ENCODE assay signal across 8 cellular contexts in the genomic region with DNA sequence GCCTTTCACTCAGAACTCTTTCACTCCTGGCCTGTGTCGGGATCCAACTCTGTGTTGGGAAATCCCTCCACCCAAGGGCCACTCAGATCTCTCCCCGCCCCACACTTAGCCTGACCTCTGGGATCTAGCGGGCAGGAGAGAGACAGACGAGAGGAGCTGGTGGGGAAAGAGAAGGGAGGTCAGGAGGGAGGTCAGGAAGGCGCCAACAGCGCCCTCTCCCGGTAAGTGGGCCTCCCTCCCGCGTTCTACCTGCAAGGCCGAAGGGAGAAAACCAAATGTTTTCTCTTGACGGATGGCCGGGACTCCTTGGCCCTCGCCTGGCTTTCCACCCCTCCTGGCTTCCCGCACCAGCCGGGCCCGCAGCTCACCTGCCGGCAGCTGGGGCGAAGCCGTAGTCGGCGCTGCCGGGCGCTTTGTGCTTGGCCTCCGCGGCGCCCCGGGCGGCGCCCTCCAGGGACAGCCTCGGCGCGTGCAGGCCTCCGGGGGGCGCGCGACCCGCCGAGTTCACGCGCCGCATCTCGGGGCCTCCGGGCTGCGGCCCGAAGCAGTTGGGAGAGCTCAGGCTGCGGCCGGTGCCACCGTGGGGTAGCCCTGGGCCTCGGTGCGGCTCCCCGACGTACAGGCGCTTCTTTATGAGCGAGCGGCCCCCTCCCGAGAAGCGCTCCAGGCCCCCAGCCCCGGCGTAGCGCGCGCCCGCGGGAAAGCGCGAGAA. TPM values are rescaled to one million over a fixed set of nuclear protein-coding genes. Genes with fewer than 3 reads are reported as not detected.
DNase-seq lines count a peak whose midpoint lies in the region; ATAC-seq and TF ChIP-seq lines count a peak whose summit lies in the region.

No MANE protein-coding gene starts in this region.

- H3K4me3 ChIP-seq in AG04450 (ENCODE audit: low read depth, low read length), result 0 out of 2 replicates have a peak overlapping the region, but pooled peaks have one; percentile 25
- peak overlapping the region; percentile 26 to 51 (median 29) for H3K4me3 ChIP-seq in gastrocnemius medialis
- no peak overlapping the region for H3K4me3 ChIP-seq in MG63

- CTCF ChIA-PET in AG04450 (lab: Charles Lee) (interaction anchor here (0.6 to 2.0 kb wide), 22 partner anchors 8 to 110 kb away, joined by 3 to 7 read pairs (median 3); partner anchors contain the start of gene C6orf132), RWPE1 (lab: Yijun Ruan, JAX) (no interaction called here)

- H3K27me3 ChIP-seq in AG04450 (ENCODE audit: control insufficient read depth, insufficient read depth, low read length), result no peaks in the 10 kb centered on the region
- peaks cover 5 to 15% (median 13%) of the 10 kb centered on the region in 3 donors for H3K27me3 ChIP-seq in gastrocnemius medialis
- no peaks in the 10 kb centered on the region for H3K27me3 ChIP-seq in MG63

- intact Hi-C loops in left ventricle myocardium superior (cut with micrococcal nuclease) (no loop called here), gastrocnemius medialis (cut with DNase I; ENCODE audit: low total_unique reads) (no loop called here)

- H3K4me1 ChIP-seq in gastrocnemius medialis, result no peaks in the 10 kb centered on the region

- TF ChIP-seq CTCF in AG04450 (IDR thresholded peaks at IDR 0.05; ENCODE audit: low read depth, low read length), result peak; percentile 66
- no peak; the same call in 1 of the 2 replicates for TF ChIP-seq CTCF in RWPE1 (conservative IDR thresholded peaks at IDR 0.05; ENCODE audit: low read depth)
- TF ChIP-seq CTCF in gastrocnemius medialis (IDR thresholded peaks at IDR 0.05 in 4 of 5, conservative IDR thresholded peaks at IDR 0.05 in 1 of 5), result peak; percentile 32 to 56 (median 46)

- no peak for TF ChIP-seq POLR2A in gastrocnemius medialis (IDR thresholded peaks at IDR 0.05)

- H3K9me3 ChIP-seq in AG04450 (ENCODE audit: control insufficient read depth, insufficient read depth, low read length) (peaks cover 5% of the 10 kb centered on the region; the same call in 1 of the 2 replicates), gastrocnemius medialis (no peaks in the 10 kb centered on the region), MG63 (no peaks in the 10 kb centered on the region)

- DNase-seq in AG04450 (ENCODE audit: low read depth, low spot score) (no peak), RWPE1 (ENCODE audit: low spot score) (no peak), left ventricle myocardium superior (peak; percentile 87), gastrocnemius medialis (peak; percentile 39 to 71), MG63 (no peak)
- peak; percentile 76 for DNase-seq in activated naive CD4-positive, alpha-beta T cell treated with anti-CD3 and anti-CD28 coated beads, Interleukin-2, amount 50 U/mL, for 16 hours

- H3K27ac ChIP-seq in AG04450 (ENCODE audit: low read depth, low read length), result no peak overlapping the region
- H3K27ac ChIP-seq in RWPE1, result peak overlapping the region; percentile 98
- H3K27ac ChIP-seq in gastrocnemius medialis, result no peak overlapping the region

- H3K36me3 ChIP-seq in gastrocnemius medialis (no peaks in the 10 kb centered on the region), MG63 (no peaks in the 10 kb centered on the region)

- POLR2A ChIA-PET in AG04450 (lab: Yijun Ruan, JAX) (interaction anchor here (0.6 kb wide), 1 partner anchor 42 kb away, joined by 3 read pairs; no protein-coding TSS in a partner anchor), RWPE1 (lab: Yijun Ruan, JAX; ENCODE audit: low non-redundant PET) (no interaction called here)

- in situ Hi-C loops in gastrocnemius medialis (cut with MboI; ENCODE audit: low sequenced_read_pairs in 4 of 4), result no loop called here

- ATAC-seq in GM21717 (IDR thresholded peaks at IDR 0.05; ENCODE audit: unreplicated experiment) (peak; percentile 56), left ventricle myocardium superior (peak; percentile 89), gastrocnemius medialis (peak; percentile 68 to 84), HG03460 (IDR thresholded peaks at IDR 0.05; ENCODE audit: unreplicated experiment) (no peak)

RNA-seq across cellular contexts. Expression of gene C6orf132, which starts 38.2 kb away (rescaled TPM):
- polyA plus RNA-seq in AG04450 (2011; rRNA removed), result 0.68 and 1.1 TPM in 2 replicates
- 0.52 and 1.2 TPM in 2 replicates for polyA minus RNA-seq in AG04450 (2011; rRNA and poly(A)+ RNA removed)
- 2.2 TPM for total RNA-seq in left ventricle myocardium superior
- under 1 TPM in 2 of 4 donors, not detected in 2; 0.05 to 0.16 TPM for total RNA-seq in gastrocnemius medialis
- total RNA-seq in MG63 (2014; rRNA removed; shearing (Covaris generic); ENCODE audit: low replicate concordance), result 0.07 and 0.17 TPM in 2 replicates

RNA-seq across cellular contexts. Expression of gene TAF8, which starts 53.9 kb away (rescaled TPM):
- 14.6 and 15.0 TPM in 2 replicates for polyA plus RNA-seq in AG04450 (2011; rRNA removed)
- 35.0 and 49.1 TPM in 2 replicates for polyA minus RNA-seq in AG04450 (2011; rRNA and poly(A)+ RNA removed)
- total RNA-seq in left ventricle myocardium superior (32.2 TPM), gastrocnemius medialis (10 to 100 TPM; 16.3 to 49.2 (median 35.6) TPM)
- total RNA-seq in MG63 (2014; rRNA removed; shearing (Covaris generic); ENCODE audit: low replicate concordance), result 20.8 and 29.5 TPM in 2 replicates

Comparison
In these comparisons a context has a peak if more than half of its experiments do, and no peak if none do; other contexts are left out.
1. DNase-seq: peak in activated naive CD4-positive, alpha-beta T cell treated with anti-CD3 and anti-CD28 coated beads, Interleukin-2, amount 50 U/mL, for 16 hours (single experiment), left ventricle myocardium superior (single experiment) and gastrocnemius medialis (2 of 2); none in AG04450 (single experiment), RWPE1 (single experiment) and MG63 (single experiment).